ENCODE assay signal across 1 cellular context in genomic region chr18:63240541-63241316, GRCh38.
A peak's percentile ranks its signal among the peaks of the same experiment; 100 is the strongest.
TF ChIP-seq lines count a peak whose summit lies in the region.

No MANE protein-coding gene starts in this region.

TF ChIP-seq in GM12878, 131 proteins besides CTCF, POLR2A, EP300 and RAD21:
- TF ChIP-seq ZBTB40 (IDR thresholded peaks at IDR 0.05; ENCODE audit: borderline replicate concordance) (peak; percentile 83), IRF4 (IDR thresholded peaks at IDR 0.05; ENCODE audit: low read depth, low read length) (no peak)
